10 cellular contexts compared by ENCODE assay signal in the genomic region with DNA sequence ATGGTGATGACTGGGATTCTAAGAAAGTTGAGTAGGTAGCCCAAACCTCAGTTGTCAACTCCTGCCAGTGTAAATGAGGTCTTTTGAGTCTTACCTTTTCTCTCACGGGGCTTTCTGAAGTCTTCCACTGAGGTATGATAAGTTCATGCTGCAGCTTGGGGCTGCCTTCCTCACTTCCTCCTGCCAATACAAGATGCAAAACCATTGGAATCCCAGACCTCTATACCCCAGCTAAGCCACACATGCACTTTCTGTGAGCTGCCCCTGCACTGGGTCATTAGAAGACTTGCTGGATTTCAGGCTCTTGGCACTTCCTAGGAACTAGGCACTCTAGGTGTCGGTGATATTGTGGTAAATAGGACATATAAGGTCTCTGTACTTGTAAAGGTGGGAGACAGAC. TPM values are rescaled to one million over a fixed set of nuclear protein-coding genes. Genes with fewer than 3 reads are reported as not detected.
A peak's percentile ranks its signal among the peaks of the same experiment; 100 is the strongest.
DNase-seq lines count a peak whose midpoint lies in the region; ATAC-seq, FAIRE-seq and TF ChIP-seq lines count a peak whose summit lies in the region.
"Had no signal": no experiment of that assay in that cellular context is flagged by ENCODE, and none has a peak within 500 bp of the region (broad histone marks: within the 10 kb centered on the region; RNA-seq: fewer than 3 reads in every experiment).

No MANE protein-coding gene starts in this region.

- no peaks in the 10 kb centered on the region for H3K9me3 Mint-ChIP-seq in activated CD4-positive, alpha-beta T cell treated with anti-CD3 and anti-CD28 coated beads for 36 hours (ENCODE audit: low read depth)

- in situ Hi-C loops in K562 (cut with MboI): no loop called here
- in situ Hi-C loops in ACHN (cut with HindIII; ENCODE audit: low pct_ligation_motif_present, low pct_unique_long_range_greater_than_20kb, low sequenced_read_pairs): no loop called here

- H3K4me1 Mint-ChIP-seq in activated CD4-positive, alpha-beta T cell treated with anti-CD3 and anti-CD28 coated beads for 36 hours: peaks cover 51% of the 10 kb centered on the region

- H3K27me3 Mint-ChIP-seq in activated CD4-positive, alpha-beta T cell treated with anti-CD3 and anti-CD28 coated beads for 36 hours: peaks cover 3% of the 10 kb centered on the region

- no peaks in the 10 kb centered on the region for H3K79me2 ChIP-seq in K562 (ENCODE audit: control insufficient read depth, insufficient read depth, low read length)
- H3K79me2 ChIP-seq in smooth muscle cell (ENCODE audit: low read depth): peaks cover 83% of the 10 kb centered on the region

- H3K9me1 ChIP-seq in K562 (ENCODE audit: control insufficient read depth, insufficient read depth, low read length): no peaks in the 10 kb centered on the region

- H2AFZ ChIP-seq in K562 (ENCODE audit: low read depth, low read length) (no peak overlapping the region), smooth muscle cell (ENCODE audit: low read depth) (no peak overlapping the region)

- no peak for TF ChIP-seq RAD21 in K562 (CRISPR knock-in tag; conservative IDR thresholded peaks at IDR 0.05 in 1 of 2, IDR thresholded peaks at IDR 0.05 in 1 of 2)

- CTCF ChIA-PET in activated CD4-positive, alpha-beta T cell treated with anti-CD3 and anti-CD28 coated beads for 36 hours (lab: Charles Lee): interaction anchor here (0.6 kb wide), 1 partner anchor 73 kb away, joined by 3 read pairs; no protein-coding TSS in a partner anchor
- CTCF ChIA-PET in K562 (lab: Yijun Ruan, JAX; ENCODE audit: low intra/inter-chr PET ratio): no interaction called here

- POLR2A ChIA-PET in activated CD4-positive, alpha-beta T cell treated with anti-CD3 and anti-CD28 coated beads for 36 hours (lab: Charles Lee): interaction anchor here (1.4 to 1.8 kb wide), 2 partner anchors 26 to 161 kb away, joined by 3 to 8 read pairs; a partner anchor contains a TSS
- POLR2A ChIA-PET in K562 (lab: Yijun Ruan, JAX): interaction anchor here (0.6 to 0.9 kb wide), 4 partner anchors 16 to 67 kb away, joined by 3 read pairs; no protein-coding TSS in a partner anchor

- intact Hi-C loops in activated CD4-positive, alpha-beta T cell treated with anti-CD3 and anti-CD28 coated beads for 36 hours (cut with DNase I, micrococcal nuclease): loop anchor here (2.0 to 5.0 kb wide), 3 partner anchors 30 to 82 kb away; a partner anchor contains a TSS
- intact Hi-C loops in K562 (cut with micrococcal nuclease): no loop called here

- H3F3A ChIP-seq in smooth muscle cell (ENCODE audit: low read depth): peaks cover 20% of the 10 kb centered on the region

- H3K4me1 ChIP-seq in K562 (replicated peaks in 1 of 2; ENCODE audit: control insufficient read depth in 2 of 2, insufficient read depth in 2 of 2, low read length in 2 of 2): peaks cover 0 to 17% of the 10 kb centered on the region in 2 experiments; a peak in 3 of 5 replicates
- H3K4me1 ChIP-seq in smooth muscle cell (ENCODE audit: low read depth): peaks cover 26% of the 10 kb centered on the region

- 29% methylated on average over 2 of the region's 2 CpGs for WGBS in K562 (ENCODE audit: insufficient coverage, low coverage, missing lambda C conversion rate)
- WGBS in smooth muscle cell (ENCODE audit: low lambda C conversion rate): 95% methylated on average over 2 of the region's 2 CpGs

- peak overlapping the region; percentile 85 for H3K4me3 Mint-ChIP-seq in activated CD4-positive, alpha-beta T cell treated with anti-CD3 and anti-CD28 coated beads for 36 hours

- H3K36me3 ChIP-seq in K562 (ENCODE audit: control insufficient read depth, insufficient read depth, low read length): no peaks in the 10 kb centered on the region
- peaks cover 5% of the 10 kb centered on the region for H3K36me3 ChIP-seq in smooth muscle cell (ENCODE audit: low read depth)

- H3K27ac Mint-ChIP-seq in activated CD4-positive, alpha-beta T cell treated with anti-CD3 and anti-CD28 coated beads for 36 hours: peak overlapping the region; percentile 81

- H3K4me2 ChIP-seq in K562 (ENCODE audit: insufficient read depth, low read length) (no peak overlapping the region), smooth muscle cell (peak overlapping the region; percentile 90)
- H3K4me2 ChIP-seq: A549 had no signal

- H3K27ac ChIP-seq in K562 (ENCODE audit: extremely low read depth, low read depth, low read length) (no peak overlapping the region), smooth muscle cell (ENCODE audit: low read depth) (peak overlapping the region; percentile 87)
- H3K27ac ChIP-seq: A549 had no signal

- no TSS peak for BruUV-seq in K562 (replicated peaks; lab: Mats Ljungman, UMichigan)

- peaks cover 0 to 11% of the 10 kb centered on the region in 2 experiments; a peak in 2 of 5 replicates for H3K27me3 ChIP-seq in K562 (ENCODE audit: control insufficient read depth in 2 of 2, insufficient read depth in 2 of 2, low read length in 2 of 2)
- H3K27me3 ChIP-seq in smooth muscle cell (ENCODE audit: low read depth): no peaks in the 10 kb centered on the region

- no peak for ATAC-seq in activated CD4-positive, alpha-beta T cell treated with anti-CD3 and anti-CD28 coated beads for 36 hours
- ATAC-seq in HG03064 (IDR thresholded peaks at IDR 0.05; ENCODE audit: low read depth, unreplicated experiment): peak; percentile 2
- ATAC-seq in K562: no peak
- ATAC-seq: A549 had no signal

- TF ChIP-seq CTCF in K562 (IDR thresholded peaks at IDR 0.05 in 2 of 3, conservative IDR thresholded peaks at IDR 0.05 in 1 of 3; ENCODE audit: insufficient read depth in 2 of 3, low read depth in 1 of 3, low read length in 3 of 3) (no peak), smooth muscle cell (IDR thresholded peaks at IDR 0.05; ENCODE audit: borderline replicate concordance, insufficient read depth, poor library complexity, severe bottlenecking) (no peak)

- TF ChIP-seq EP300 in K562 (IDR thresholded peaks at IDR 0.05; ENCODE audit: low read length): no peak

- no peak for TF ChIP-seq POLR2A in K562 (conservative IDR thresholded peaks at IDR 0.05)

- no peak for FAIRE-seq in K562 (lab: Jason Lieb, UNC)
- FAIRE-seq: A549 had no signal

- no peaks in the 10 kb centered on the region for H4K20me1 ChIP-seq in K562 (replicated peaks; ENCODE audit: control insufficient read depth, insufficient read depth, low read length)
- H4K20me1 ChIP-seq in smooth muscle cell (ENCODE audit: low read depth): peaks cover 58% of the 10 kb centered on the region

- DNase-seq in activated CD4-positive, alpha-beta T cell treated with anti-CD3 and anti-CD28 coated beads for 36 hours: no peak
- no peak for DNase-seq in activated CD4-positive, alpha-beta T cell treated with anti-CD3 and anti-CD28 coated beads, Interleukin-2, amount 50 U/mL, for 48 hours
- DNase-seq in K562 (ENCODE audit: extremely low read depth in 1 of 4, low spot score in 3 of 4): no peak
- DNase-seq in smooth muscle cell (lab: John Stamatoyannopoulos, UW; ENCODE audit: unreplicated experiment): no peak
- DNase-seq in activated gamma-delta T cell treated with Interleukin-2 at 50 U/mL for 16 hours: no peak
- DNase-seq in NCI-H345 treated with DMSO at 0.1 percent for 48 hours (lab: John Stamatoyannopoulos, UW; ENCODE audit: unreplicated experiment): no peak
- DNase-seq in ACHN: no peak
- DNase-seq: NCI-H1048 had no signal

- H3K4me3 ChIP-seq in K562 (no peak overlapping the region), smooth muscle cell (no peak overlapping the region)
- H3K4me3 ChIP-seq: A549 had no signal

- H3K9me3 ChIP-seq in K562 (replicated peaks; ENCODE audit: control insufficient read depth, insufficient read depth, low read depth, low read length): no peaks in the 10 kb centered on the region
- H3K9me3 ChIP-seq in smooth muscle cell (replicated peaks; ENCODE audit: low read depth): no peaks in the 10 kb centered on the region
- H3K9me3 ChIP-seq: A549 had no signal

- H3K9ac ChIP-seq in K562 (ENCODE audit: insufficient read depth in 1 of 2, low read depth in 2 of 2, low read length in 2 of 2) (no peak overlapping the region), smooth muscle cell (ENCODE audit: low read depth) (no peak overlapping the region)

- peaks cover 48% of the 10 kb centered on the region for H3K36me3 Mint-ChIP-seq in activated CD4-positive, alpha-beta T cell treated with anti-CD3 and anti-CD28 coated beads for 36 hours (ENCODE audit: low read depth)

TF ChIP-seq in K562, 482 proteins besides CTCF, POLR2A, EP300 and RAD21 (continues in another document):
- no peak for TF ChIP-seq MAFG (tag; conservative IDR thresholded peaks at IDR 0.05)
- TF ChIP-seq, protein P1, sequence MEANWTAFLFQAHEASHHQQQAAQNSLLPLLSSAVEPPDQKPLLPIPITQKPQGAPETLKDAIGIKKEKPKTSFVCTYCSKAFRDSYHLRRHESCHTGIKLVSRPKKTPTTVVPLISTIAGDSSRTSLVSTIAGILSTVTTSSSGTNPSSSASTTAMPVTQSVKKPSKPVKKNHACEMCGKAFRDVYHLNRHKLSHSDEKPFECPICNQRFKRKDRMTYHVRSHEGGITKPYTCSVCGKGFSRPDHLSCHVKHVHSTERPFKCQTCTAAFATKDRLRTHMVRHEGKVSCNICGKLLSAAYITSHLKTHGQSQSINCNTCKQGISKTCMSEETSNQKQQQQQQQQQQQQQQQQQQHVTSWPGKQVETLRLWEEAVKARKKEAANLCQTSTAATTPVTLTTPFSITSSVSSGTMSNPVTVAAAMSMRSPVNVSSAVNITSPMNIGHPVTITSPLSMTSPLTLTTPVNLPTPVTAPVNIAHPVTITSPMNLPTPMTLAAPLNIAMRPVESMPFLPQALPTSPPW (CRISPR knock-in tag; IDR thresholded peaks at IDR 0.05): 0 out of 2 replicates have a peak, but pooled peaks have one; percentile 20

RNA-seq across cellular contexts. Expression of a gene that starts 4.8 kb away (rescaled TPM):
- 10 to 100 TPM; 63.6 to 69.5 TPM for total RNA-seq in activated CD4-positive, alpha-beta T cell treated with anti-CD3 and anti-CD28 coated beads for 36 hours
- 0.86 and 1.3 TPM in 2 replicates for total RNA-seq in K562 (2011; cell fraction: chromatin; rRNA removed; ENCODE audit: low replicate concordance)
- 1.3 TPM in 2 replicates for total RNA-seq in K562 (2011; cell fraction: nucleolus; rRNA removed)
- total RNA-seq in K562 (2011; cell fraction: nucleoplasm; rRNA removed): 0.88 and 1.6 TPM in 2 replicates
- total RNA-seq in K562 (2014; rRNA removed) (0.36 and 0.65 TPM in 2 replicates), K562 (2014; rRNA removed; fragmentation: Illumina TruSeq; extraction: Trizol) (0.38 and 0.44 TPM in 2 replicates), K562 (2015; rRNA removed; fragmentation: Illumina TruSeq; extraction: Trizol) (0.43 and 0.53 TPM in 2 replicates), K562 (2021) (1.0 and 1.1 TPM in 2 replicates), smooth muscle cell (112 and 117 TPM in 2 replicates)
- polyA plus RNA-seq in K562 (2011; rRNA removed) (0.11 and 0.24 TPM in 2 replicates), K562 (2014; fragmentation: Illumina TruSeq; extraction: Trizol) (0.58 TPM in 2 replicates), K562 (2014; fragmentation: Nextera tagmentation; extraction: Ambion mirVana) (under 1 TPM; 0.11 to 0.24 TPM), K562 (2014; rRNA removed) (0.30 and 0.89 TPM in 2 replicates), smooth muscle cell (62.2 and 62.6 TPM in 2 replicates)
- 0.03 and 0.39 TPM in 2 replicates for polyA plus RNA-seq in K562 (2011; cell fraction: cytosol; rRNA removed)
- 0.17 and 0.57 TPM in 2 replicates for polyA plus RNA-seq in K562 (2011; cell fraction: nucleus; rRNA removed)
- 0.65 and 1.00 TPM in 2 replicates for polyA plus RNA-seq in K562 (2012)
- polyA minus RNA-seq in K562 (2011; rRNA and poly(A)+ RNA removed): 0.12 and 0.67 TPM in 2 replicates
- 0.57 TPM in 1 of 2 replicates, not detected in the other for polyA minus RNA-seq in K562 (2011; cell fraction: cytosol; rRNA and poly(A)+ RNA removed)
- 0.27 TPM in 1 of 2 replicates, not detected in the other for polyA minus RNA-seq in K562 (2011; cell fraction: nucleus; rRNA and poly(A)+ RNA removed)

Comparison
In these comparisons a context has a peak if more than half of its experiments do, and no peak if none do; other contexts are left out.
1. RNA of a gene that starts 4.8 kb away (total RNA-seq): 112 to 117 TPM in smooth muscle cell and 63.6 to 69.5 TPM in activated CD4-positive, alpha-beta T cell treated with anti-CD3 and anti-CD28 coated beads for 36 hours; 0.36 to 1.6 TPM in K562; every median in the first group is over 10 times any median in the second.